Comparison of ENCODE assay signal across 1 cellular context in the genomic region with DNA sequence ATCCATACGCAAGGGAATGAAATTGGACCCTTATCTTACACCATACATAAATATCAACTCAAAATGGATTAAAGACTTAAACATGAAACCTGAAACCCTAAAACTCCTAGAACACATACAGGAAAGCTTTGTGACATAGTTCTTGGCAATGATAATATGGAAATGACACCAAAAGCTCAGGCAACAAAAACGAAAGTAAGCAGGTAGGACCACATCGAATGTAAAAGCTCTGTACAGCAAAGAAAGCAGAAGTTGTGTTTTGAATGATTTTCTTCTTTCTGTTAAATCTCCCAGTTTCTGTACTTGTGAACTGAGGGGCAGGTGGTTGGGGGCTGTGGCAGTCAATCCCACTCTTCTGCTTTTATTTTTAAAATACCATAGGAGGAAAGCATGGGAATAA.
TF ChIP-seq lines count a peak whose summit lies in the region.

No MANE protein-coding gene starts in this region.

TF ChIP-seq in GM12878, 131 proteins besides CTCF, POLR2A, EP300 and RAD21 (continued from another document):
- TF ChIP-seq, protein P1, sequence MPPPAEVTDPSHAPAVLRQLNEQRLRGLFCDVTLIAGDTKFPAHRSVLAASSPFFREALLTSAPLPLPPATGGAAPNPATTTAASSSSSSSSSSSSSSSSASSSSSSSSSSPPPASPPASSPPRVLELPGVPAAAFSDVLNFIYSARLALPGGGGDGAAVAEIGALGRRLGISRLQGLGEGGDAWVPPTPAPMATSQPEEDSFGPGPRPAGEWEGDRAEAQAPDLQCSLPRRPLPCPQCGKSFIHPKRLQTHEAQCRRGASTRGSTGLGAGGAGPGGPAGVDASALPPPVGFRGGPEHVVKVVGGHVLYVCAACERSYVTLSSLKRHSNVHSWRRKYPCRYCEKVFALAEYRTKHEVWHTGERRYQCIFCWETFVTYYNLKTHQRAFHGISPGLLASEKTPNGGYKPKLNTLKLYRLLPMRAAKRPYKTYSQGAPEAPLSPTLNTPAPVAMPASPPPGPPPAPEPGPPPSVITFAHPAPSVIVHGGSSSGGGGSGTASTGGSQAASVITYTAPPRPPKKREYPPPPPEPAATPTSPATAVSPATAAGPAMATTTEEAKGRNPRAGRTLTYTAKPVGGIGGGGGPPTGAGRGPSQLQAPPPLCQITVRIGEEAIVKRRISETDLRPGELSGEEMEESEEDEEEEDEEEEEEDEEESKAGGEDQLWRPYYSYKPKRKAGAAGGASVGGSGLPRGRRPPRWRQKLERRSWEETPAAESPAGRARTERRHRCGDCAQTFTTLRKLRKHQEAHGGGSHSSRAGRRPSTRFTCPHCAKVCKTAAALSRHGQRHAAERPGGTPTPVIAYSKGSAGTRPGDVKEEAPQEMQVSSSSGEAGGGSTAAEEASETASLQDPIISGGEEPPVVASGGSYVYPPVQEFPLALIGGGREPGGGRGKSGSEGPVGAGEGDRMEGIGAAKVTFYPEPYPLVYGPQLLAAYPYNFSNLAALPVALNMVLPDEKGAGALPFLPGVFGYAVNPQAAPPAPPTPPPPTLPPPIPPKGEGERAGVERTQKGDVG (CRISPR knock-in tag; IDR thresholded peaks at IDR 0.05): no peak
- TF ChIP-seq, protein P2, sequence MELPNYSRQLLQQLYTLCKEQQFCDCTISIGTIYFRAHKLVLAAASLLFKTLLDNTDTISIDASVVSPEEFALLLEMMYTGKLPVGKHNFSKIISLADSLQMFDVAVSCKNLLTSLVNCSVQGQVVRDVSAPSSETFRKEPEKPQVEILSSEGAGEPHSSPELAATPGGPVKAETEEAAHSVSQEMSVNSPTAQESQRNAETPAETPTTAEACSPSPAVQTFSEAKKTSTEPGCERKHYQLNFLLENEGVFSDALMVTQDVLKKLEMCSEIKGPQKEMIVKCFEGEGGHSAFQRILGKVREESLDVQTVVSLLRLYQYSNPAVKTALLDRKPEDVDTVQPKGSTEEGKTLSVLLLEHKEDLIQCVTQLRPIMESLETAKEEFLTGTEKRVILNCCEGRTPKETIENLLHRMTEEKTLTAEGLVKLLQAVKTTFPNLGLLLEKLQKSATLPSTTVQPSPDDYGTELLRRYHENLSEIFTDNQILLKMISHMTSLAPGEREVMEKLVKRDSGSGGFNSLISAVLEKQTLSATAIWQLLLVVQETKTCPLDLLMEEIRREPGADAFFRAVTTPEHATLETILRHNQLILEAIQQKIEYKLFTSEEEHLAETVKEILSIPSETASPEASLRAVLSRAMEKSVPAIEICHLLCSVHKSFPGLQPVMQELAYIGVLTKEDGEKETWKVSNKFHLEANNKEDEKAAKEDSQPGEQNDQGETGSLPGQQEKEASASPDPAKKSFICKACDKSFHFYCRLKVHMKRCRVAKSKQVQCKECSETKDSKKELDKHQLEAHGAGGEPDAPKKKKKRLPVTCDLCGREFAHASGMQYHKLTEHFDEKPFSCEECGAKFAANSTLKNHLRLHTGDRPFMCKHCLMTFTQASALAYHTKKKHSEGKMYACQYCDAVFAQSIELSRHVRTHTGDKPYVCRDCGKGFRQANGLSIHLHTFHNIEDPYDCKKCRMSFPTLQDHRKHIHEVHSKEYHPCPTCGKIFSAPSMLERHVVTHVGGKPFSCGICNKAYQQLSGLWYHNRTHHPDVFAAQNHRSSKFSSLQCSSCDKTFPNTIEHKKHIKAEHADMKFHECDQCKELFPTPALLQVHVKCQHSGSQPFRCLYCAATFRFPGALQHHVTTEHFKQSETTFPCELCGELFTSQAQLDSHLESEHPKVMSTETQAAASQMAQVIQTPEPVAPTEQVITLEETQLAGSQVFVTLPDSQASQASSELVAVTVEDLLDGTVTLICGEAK (IDR thresholded peaks at IDR 0.05; ENCODE audit: borderline replicate concordance): no peak
- TF ChIP-seq NBN (IDR thresholded peaks at IDR 0.05) (no peak), NR2F1 (conservative IDR thresholded peaks at IDR 0.05) (no peak), SP1 (IDR thresholded peaks at IDR 0.05; ENCODE audit: low read depth, low read length) (no peak), CBFB (IDR thresholded peaks at IDR 0.05; ENCODE audit: low read depth) (no peak), ZNF274 (IDR thresholded peaks at IDR 0.05; ENCODE audit: insufficient read depth, insufficient read length) (no peak), SMARCA5 (IDR thresholded peaks at IDR 0.05) (no peak), EZH2 (IDR thresholded peaks at IDR 0.05; ENCODE audit: borderline replicate concordance, control insufficient read depth, low read depth, low read length) (no peak), FOS (IDR thresholded peaks at IDR 0.05; ENCODE audit: borderline replicate concordance, extremely low read depth, insufficient read length) (no peak)
- TF ChIP-seq, protein P3, sequence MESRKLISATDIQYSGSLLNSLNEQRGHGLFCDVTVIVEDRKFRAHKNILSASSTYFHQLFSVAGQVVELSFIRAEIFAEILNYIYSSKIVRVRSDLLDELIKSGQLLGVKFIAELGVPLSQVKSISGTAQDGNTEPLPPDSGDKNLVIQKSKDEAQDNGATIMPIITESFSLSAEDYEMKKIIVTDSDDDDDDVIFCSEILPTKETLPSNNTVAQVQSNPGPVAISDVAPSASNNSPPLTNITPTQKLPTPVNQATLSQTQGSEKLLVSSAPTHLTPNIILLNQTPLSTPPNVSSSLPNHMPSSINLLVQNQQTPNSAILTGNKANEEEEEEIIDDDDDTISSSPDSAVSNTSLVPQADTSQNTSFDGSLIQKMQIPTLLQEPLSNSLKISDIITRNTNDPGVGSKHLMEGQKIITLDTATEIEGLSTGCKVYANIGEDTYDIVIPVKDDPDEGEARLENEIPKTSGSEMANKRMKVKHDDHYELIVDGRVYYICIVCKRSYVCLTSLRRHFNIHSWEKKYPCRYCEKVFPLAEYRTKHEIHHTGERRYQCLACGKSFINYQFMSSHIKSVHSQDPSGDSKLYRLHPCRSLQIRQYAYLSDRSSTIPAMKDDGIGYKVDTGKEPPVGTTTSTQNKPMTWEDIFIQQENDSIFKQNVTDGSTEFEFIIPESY (IDR thresholded peaks at IDR 0.05): no peak
